In the genomic region with DNA sequence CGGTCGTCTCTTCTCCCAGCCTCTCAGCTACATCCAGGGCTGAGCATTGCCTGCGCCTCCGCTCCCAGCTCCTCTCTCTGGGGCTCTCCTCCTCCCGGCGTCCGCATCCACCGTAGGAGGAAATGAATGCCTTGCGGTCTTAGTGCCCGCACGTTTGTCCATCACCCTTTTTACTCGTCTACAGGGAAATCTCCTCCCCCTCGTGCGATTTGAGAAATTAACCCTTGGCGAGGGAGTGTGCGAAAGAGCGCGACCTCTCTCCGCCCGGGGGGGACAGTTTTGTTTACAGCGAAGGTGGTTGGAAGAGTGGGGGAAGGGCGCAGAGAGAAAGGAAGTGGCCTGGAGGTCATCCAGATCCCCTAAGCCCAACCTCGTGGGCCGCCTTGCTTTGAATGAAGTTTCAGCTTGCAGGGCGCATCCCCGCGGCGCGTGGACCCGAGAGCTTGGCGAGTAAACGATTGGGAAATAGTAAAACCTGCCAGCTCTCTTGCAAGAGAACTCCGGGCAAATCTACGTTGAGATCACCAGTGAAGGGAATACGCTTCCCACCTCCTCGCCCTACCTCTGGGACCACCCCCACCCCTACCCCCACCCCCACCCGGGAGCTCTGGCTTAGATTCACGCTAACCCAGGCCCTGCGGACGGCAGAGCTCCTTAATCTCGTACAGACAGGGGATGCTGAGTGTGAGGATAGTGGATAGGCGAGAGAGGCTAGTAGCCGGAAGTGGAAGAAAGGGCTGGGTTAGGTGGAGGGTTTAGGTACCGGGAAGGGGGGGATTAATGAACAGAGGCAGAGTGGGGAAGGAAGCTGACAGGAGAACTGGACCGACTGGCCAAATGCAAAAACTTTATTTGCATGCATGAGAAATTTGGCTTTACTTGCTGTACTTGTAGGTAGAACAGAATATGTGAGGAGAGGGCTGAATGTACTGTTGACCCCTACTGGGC, we compare ENCODE assay signal across 7 cellular contexts. TPM values are rescaled to one million over a fixed set of nuclear protein-coding genes. Genes with fewer than 3 reads are reported as not detected.
DNase-seq lines count a peak whose midpoint lies in the region; ATAC-seq and TF ChIP-seq lines count a peak whose summit lies in the region.

A gene with protein sequence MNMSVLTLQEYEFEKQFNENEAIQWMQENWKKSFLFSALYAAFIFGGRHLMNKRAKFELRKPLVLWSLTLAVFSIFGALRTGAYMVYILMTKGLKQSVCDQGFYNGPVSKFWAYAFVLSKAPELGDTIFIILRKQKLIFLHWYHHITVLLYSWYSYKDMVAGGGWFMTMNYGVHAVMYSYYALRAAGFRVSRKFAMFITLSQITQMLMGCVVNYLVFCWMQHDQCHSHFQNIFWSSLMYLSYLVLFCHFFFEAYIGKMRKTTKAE (minus strand): TSS at position 144 of the 948 bp plus-strand sequence. CDS start 280 bp downstream, outside the sequence.

- POLR2A ChIA-PET in OCI-LY7 (lab: Charles Lee): interaction anchor here (0.6 to 1.3 kb wide), 11 partner anchors 9 to 468 kb away, joined by 3 to 7 read pairs (median 4); no protein-coding TSS in a partner anchor

- peak within 1 kb of the TSS; percentile 93 for H3K4me3 Mint-ChIP-seq in natural killer cell treated with Interleukin-12 subunit alpha and Interleukin-12 subunit beta and Interleukin-15 and Interleukin-18, amount 100 ng/mL, for 72 hours

- no TSS peak for BruUV-seq in OCI-LY7 (replicated peaks; lab: Mats Ljungman, UMichigan)

- peak within 1 kb of the TSS; percentile 89 to 95 for H3K27ac Mint-ChIP-seq in natural killer cell treated with Interleukin-12 subunit alpha and Interleukin-12 subunit beta and Interleukin-15 and Interleukin-18, amount 100 ng/mL, for 72 hours

- H3K4me1 Mint-ChIP-seq in natural killer cell treated with Interleukin-12 subunit alpha and Interleukin-12 subunit beta and Interleukin-15 and Interleukin-18, amount 100 ng/mL, for 72 hours (ENCODE audit: low read depth in 2 of 2): peaks cover 30 to 41% of the 10 kb centered on the region in 2 donors

- H3K36me3 ChIP-seq in OCI-LY7 (ENCODE audit: insufficient read depth, low read length) (no peaks in the 10 kb centered on the region; the same call in 1 of the 2 replicates), thoracic aorta (no peaks in the 10 kb centered on the region)

- peak within 1 kb of the TSS; percentile 89 for H3K4me2 ChIP-seq in OCI-LY7 (ENCODE audit: low read length)

- ATAC-seq in natural killer cell treated with Interleukin-12 subunit alpha and Interleukin-12 subunit beta and Interleukin-15 and Interleukin-18, amount 100 ng/mL, for 72 hours: peak; percentile 22
- no peak for ATAC-seq in thoracic aorta (ENCODE audit: insufficient number of reproducible peaks, low FRiP score, low read depth)

- H3K36me3 Mint-ChIP-seq in natural killer cell treated with Interleukin-12 subunit alpha and Interleukin-12 subunit beta and Interleukin-15 and Interleukin-18, amount 100 ng/mL, for 72 hours: peaks cover 6% of the 10 kb centered on the region

- no peaks in the 10 kb centered on the region for H3K9me3 ChIP-seq in OCI-LY7 (ENCODE audit: low read length)
- H3K9me3 ChIP-seq in thoracic aorta: no peaks in the 10 kb centered on the region

- H3K27me3 Mint-ChIP-seq in natural killer cell treated with Interleukin-12 subunit alpha and Interleukin-12 subunit beta and Interleukin-15 and Interleukin-18, amount 100 ng/mL, for 72 hours: no peaks in the 10 kb centered on the region

- no peaks in the 10 kb centered on the region for H3K9me2 ChIP-seq in OCI-LY7 (ENCODE audit: insufficient read depth, low read length)

- peaks cover 28% of the 10 kb centered on the region; the same call in 1 of the 2 replicates for H3K79me2 ChIP-seq in OCI-LY7 (ENCODE audit: insufficient read depth, low read depth, low read length)

- H3K4me3 ChIP-seq in GM12875 (ENCODE audit: low read depth, low read length) (peak within 1 kb of the TSS; percentile 84), OCI-LY7 (ENCODE audit: low read depth, low read length, poor library complexity, severe bottlenecking) (peak within 1 kb of the TSS; percentile 80), foreskin fibroblast (ENCODE audit: low read depth in 1 of 2, low read length in 2 of 2) (peak within 1 kb of the TSS; percentile 59 to 62), thoracic aorta (peak within 1 kb of the TSS; percentile 76)

- intact Hi-C loops in OCI-LY7 (cut with micrococcal nuclease; ENCODE audit: unreplicated experiment): loop anchor here (2.0 to 10.0 kb wide), 7 partner anchors 208 to 766 kb away; a partner anchor contains a TSS

- no peaks in the 10 kb centered on the region for H3K27me3 ChIP-seq in thoracic aorta (replicated peaks; ENCODE audit: insufficient read depth)

- peak within 1 kb of the TSS; percentile 81 for H2AFZ ChIP-seq in OCI-LY7 (ENCODE audit: low read length)

- no peaks in the 10 kb centered on the region for H3K9me3 Mint-ChIP-seq in natural killer cell treated with Interleukin-12 subunit alpha and Interleukin-12 subunit beta and Interleukin-15 and Interleukin-18, amount 100 ng/mL, for 72 hours

- CTCF ChIA-PET in OCI-LY7 (lab: Charles Lee; ENCODE audit: unreplicated experiment): no interaction called here

- DNase-seq in HS-27A (ENCODE audit: low read depth): peak; percentile 65
- DNase-seq in OCI-LY7 (ENCODE audit: low spot score): peak; percentile 76
- DNase-seq in activated effector memory CD4-positive, alpha-beta T cell treated with Interleukin-2 at 50 U/mL for 16 hours: peak; percentile 9
- DNase-seq in foreskin fibroblast: peak; percentile 78 to 92
- DNase-seq in natural killer cell treated with Interleukin-12 subunit alpha and Interleukin-12 subunit beta and Interleukin-15 and Interleukin-18, amount 100 ng/mL, for 72 hours (ENCODE audit: low spot score): peak; percentile 69
- DNase-seq in thoracic aorta (ENCODE audit: low spot score): no peak

- H4K20me1 ChIP-seq in OCI-LY7 (ENCODE audit: insufficient read depth, low read length): no peaks in the 10 kb centered on the region

- TF ChIP-seq CTCF in GM12875 (IDR thresholded peaks at IDR 0.05; ENCODE audit: borderline replicate concordance, insufficient read depth, low read depth, low read length) (no peak), OCI-LY7 (conservative IDR thresholded peaks at IDR 0.05; ENCODE audit: low read length) (no peak), foreskin fibroblast (IDR thresholded peaks at IDR 0.05; ENCODE audit: low read depth, low read length) (no peak), thoracic aorta (IDR thresholded peaks at IDR 0.05) (no peak)

- peak within 1 kb of the TSS; percentile 84 for H3K27ac ChIP-seq in OCI-LY7 (ENCODE audit: low read depth, low read length, poor library complexity, severe bottlenecking)
- peak within 1 kb of the TSS; percentile 68 to 78 for H3K27ac ChIP-seq in thoracic aorta

- peaks cover 70% of the 10 kb centered on the region for H3K4me1 ChIP-seq in OCI-LY7 (ENCODE audit: insufficient read depth, low read length, poor library complexity, severe bottlenecking)
- peaks cover 0 to 6% of the 10 kb centered on the region in 2 donors for H3K4me1 ChIP-seq in thoracic aorta (ENCODE audit: control insufficient read depth in 1 of 2, low read depth in 2 of 2)

RNA-seq across cellular contexts. Expression of the gene that starts here (rescaled TPM):
- 12.6 and 14.5 TPM in 2 replicates for total RNA-seq in OCI-LY7 (2014; rRNA removed; shearing (Covaris generic))
- total RNA-seq in OCI-LY7 (2022) (45.5 and 45.6 TPM in 2 replicates), thoracic aorta (1 to 10 TPM; 1.5 to 2.7 TPM)
- 10 to 100 TPM; 20.2 to 26.5 TPM for total RNA-seq in natural killer cell treated with Interleukin-12 subunit alpha and Interleukin-12 subunit beta and Interleukin-15 and Interleukin-18, amount 100 ng/mL, for 72 hours
